In the genomic region with DNA sequence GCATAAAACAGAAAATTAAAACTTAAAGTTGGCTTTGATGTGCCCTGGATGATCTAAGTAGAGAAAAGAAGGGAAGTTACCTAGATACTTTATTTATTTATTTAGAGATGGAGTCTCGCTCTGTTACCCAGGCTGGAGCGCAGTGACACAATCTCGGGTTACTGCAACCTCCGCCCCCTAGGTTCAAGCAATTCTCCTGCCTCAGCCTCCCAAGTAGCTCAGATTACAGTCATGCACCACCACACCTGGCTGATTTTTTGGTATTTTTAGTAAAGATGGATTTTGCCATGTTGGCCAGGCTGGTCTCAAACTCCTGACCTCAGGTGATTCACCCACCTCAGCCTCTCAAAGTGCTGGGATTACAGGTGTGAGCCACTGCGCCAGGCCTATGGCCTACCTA, we compare ENCODE assay signal across 8 cellular contexts.
DNase-seq lines count a peak whose midpoint lies in the region; FAIRE-seq and TF ChIP-seq lines count a peak whose summit lies in the region.
"Not testable (repeated sequence)": the region's sequence is repeated elsewhere in the genome, so short reads cannot be mapped to it uniquely, and the experiment has no call there.

No MANE protein-coding gene starts in this region.

- H3K27ac ChIP-seq in BLaER1 treated with 17β-estradiol and CSF1 and Interleukin-3, amounts not matched to agents 10 nM and 100 nM = not testable (repeated sequence)
- H3K27ac ChIP-seq in kidney (ENCODE audit: low read depth in 2 of 2, low read length in 2 of 2) = peak overlapping the region; percentile 26 to 53

- H3K4me3 Mint-ChIP-seq in dendritic cell treated with granulocyte-macrophage colony-stimulating factor and Interleukin-4, amounts not matched to agents 40 ng/mL and 50 ng/mL, for 4 days; nephron: not testable (repeated sequence)

- H4K20me1 ChIP-seq in BLaER1 treated with 17β-estradiol and CSF1 and Interleukin-3, amounts not matched to agents 10 nM and 100 nM = not testable (repeated sequence)

- not testable (repeated sequence) for H3K4me3 ChIP-seq in BLaER1 treated with 17β-estradiol and CSF1 and Interleukin-3, amounts not matched to agents 10 nM and 100 nM; kidney (ENCODE audit: low read length in 2 of 2)

- not testable (repeated sequence) for TF ChIP-seq CTCF in kidney (IDR thresholded peaks at IDR 0.05; ENCODE audit: borderline replicate concordance, extremely low read depth, insufficient read depth); nephron (IDR thresholded peaks at IDR 0.05; ENCODE audit: unreplicated experiment in 3 of 3)

- not testable (repeated sequence) for H3K9me3 ChIP-seq in BLaER1 treated with 17β-estradiol and CSF1 and Interleukin-3, amounts not matched to agents 10 nM and 100 nM (replicated peaks in 1 of 11); kidney (ENCODE audit: control insufficient read depth in 1 of 2, low read length in 2 of 2)

- H3K36me3 Mint-ChIP-seq in dendritic cell treated with granulocyte-macrophage colony-stimulating factor and Interleukin-4, amounts not matched to agents 40 ng/mL and 50 ng/mL, for 4 days (ENCODE audit: low read depth); nephron (ENCODE audit: low read depth): not testable (repeated sequence)

- H3K27me3 Mint-ChIP-seq in dendritic cell treated with granulocyte-macrophage colony-stimulating factor and Interleukin-4, amounts not matched to agents 40 ng/mL and 50 ng/mL, for 4 days; nephron (ENCODE audit: low read depth): not testable (repeated sequence)

- H3K9me3 Mint-ChIP-seq in dendritic cell treated with granulocyte-macrophage colony-stimulating factor and Interleukin-4, amounts not matched to agents 40 ng/mL and 50 ng/mL, for 4 days; nephron: not testable (repeated sequence)

- DNase-seq in HK-2 (ENCODE audit: unreplicated experiment) (peak; percentile 32), RCC 7860 (ENCODE audit: low spot score) (peak; percentile 11), left kidney (ENCODE audit: low read depth, low spot score) (peak; percentile 68), renal cortical epithelial cell (ENCODE audit: low read depth) (peak; percentile 65)
- not testable (repeated sequence) for DNase-seq in kidney

- peak overlapping the region; percentile 72 for H3K27ac Mint-ChIP-seq in dendritic cell treated with granulocyte-macrophage colony-stimulating factor and Interleukin-4, amounts not matched to agents 40 ng/mL and 50 ng/mL, for 4 days
- H3K27ac Mint-ChIP-seq in nephron = peak overlapping the region; percentile 93 to 99 (median 97)

- H3K4me1 ChIP-seq in BLaER1 treated with 17β-estradiol and CSF1 and Interleukin-3, amounts not matched to agents 10 nM and 100 nM = peaks cover 40 to 63% (median 59%) of the 10 kb centered on the region in 10 experiments
- H3K4me1 ChIP-seq in kidney (ENCODE audit: control insufficient read depth in 1 of 2, insufficient read depth in 1 of 2, low read depth in 1 of 2, low read length in 2 of 2) = peaks cover 3 to 33% of the 10 kb centered on the region in 2 donors

- not testable (repeated sequence) for H3K27me3 ChIP-seq in BLaER1 treated with 17β-estradiol and CSF1 and Interleukin-3, amounts not matched to agents 10 nM and 100 nM

- not testable (repeated sequence) for H3K36me3 ChIP-seq in BLaER1 treated with 17β-estradiol and CSF1 and Interleukin-3, amounts not matched to agents 10 nM and 100 nM; kidney (ENCODE audit: control insufficient read depth in 1 of 2, insufficient read depth in 2 of 2, low read length in 2 of 2)

- intact Hi-C loops in dendritic cell treated with granulocyte-macrophage colony-stimulating factor and Interleukin-4, amounts not matched to agents 40 ng/mL and 50 ng/mL, for 4 days (cut with micrococcal nuclease) = loop anchor here (10.0 kb wide), 2 partner anchors 49 to 101 kb away; no protein-coding TSS in a partner anchor
- intact Hi-C loops in kidney (cut with DNase I) = not testable (repeated sequence)

- peak overlapping the region in 9 of 11 experiments; percentile 64 to 81 (median 68); a peak in 16 of 22 replicates for H3K4me2 ChIP-seq in BLaER1 treated with 17β-estradiol and CSF1 and Interleukin-3, amounts not matched to agents 10 nM and 100 nM

- H3K9ac ChIP-seq in BLaER1 treated with 17β-estradiol and CSF1 and Interleukin-3, amounts not matched to agents 10 nM and 100 nM; kidney (ENCODE audit: low read length in 2 of 2): not testable (repeated sequence)

- peaks cover 74% of the 10 kb centered on the region for H3K4me1 Mint-ChIP-seq in dendritic cell treated with granulocyte-macrophage colony-stimulating factor and Interleukin-4, amounts not matched to agents 40 ng/mL and 50 ng/mL, for 4 days (ENCODE audit: low read depth)
- H3K4me1 Mint-ChIP-seq in nephron = peaks cover 73% of the 10 kb centered on the region

- peak; percentile 17 for FAIRE-seq in RCC 7860 (lab: Jason Lieb, UNC)
- not testable (repeated sequence) for FAIRE-seq in kidney (lab: Jason Lieb, UNC)
